In the genomic region with DNA sequence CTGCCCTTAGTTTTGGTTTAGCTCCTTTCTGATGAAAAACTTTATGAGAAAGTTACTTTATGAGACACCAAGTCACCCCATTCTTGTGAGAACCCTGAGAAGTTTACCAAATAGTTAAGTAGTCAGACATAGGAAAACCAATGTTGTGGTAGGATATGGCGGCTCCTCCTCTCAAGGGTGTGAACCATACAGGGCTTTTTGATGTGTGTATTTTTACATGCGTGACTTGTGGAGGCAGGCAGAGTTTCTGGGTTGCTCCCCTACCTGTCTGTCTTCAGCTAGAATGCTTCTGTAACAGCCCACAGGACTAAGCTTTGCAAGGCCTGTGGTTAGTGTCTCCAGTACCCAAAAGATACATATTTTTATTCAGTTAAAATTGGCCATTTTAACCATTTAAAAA, we compare ENCODE assay signal across 11 cellular contexts. TPM values are rescaled to one million over a fixed set of nuclear protein-coding genes. Genes with fewer than 3 reads are reported as not detected.
A peak's percentile ranks its signal among the peaks of the same experiment; 100 is the strongest.
DNase-seq lines count a peak whose midpoint lies in the region; ATAC-seq, FAIRE-seq and TF ChIP-seq lines count a peak whose summit lies in the region.
"Had no signal": no experiment of that assay in that cellular context is flagged by ENCODE, and none has a peak within 500 bp of the region (broad histone marks: within the 10 kb centered on the region; RNA-seq: fewer than 3 reads in every experiment).

No MANE protein-coding gene starts in this region.

- 0 out of 2 replicates have a peak overlapping the region, but pooled peaks have one; percentile 7 for H3K9ac ChIP-seq in DND-41 (ENCODE audit: low read depth, low read length)
- H3K9ac ChIP-seq in keratinocyte (ENCODE audit: control insufficient read depth, extremely low read depth, insufficient read depth, low read length) = no peak overlapping the region

- dilution Hi-C loops in keratinocyte (cut with MboI; ENCODE audit: extremely low pct_ligation_motif_present, low sequenced_read_pairs) = no loop called here

- H3K4me1 Mint-ChIP-seq in activated CD4-positive, alpha-beta memory T cell treated with anti-CD3 and anti-CD28 coated beads, Interleukin-2, amount 10 ng/mL, durations not matched to agents 7 days and 5 days = peaks cover 87% of the 10 kb centered on the region
- H3K4me1 Mint-ChIP-seq in progenitor cell of endocrine pancreas (ENCODE audit: low read depth) = peaks cover 4% of the 10 kb centered on the region

- H3K9me1 ChIP-seq in keratinocyte (ENCODE audit: control insufficient read depth, extremely low read depth, insufficient read depth, low read length) = no peaks in the 10 kb centered on the region

- CTCF ChIA-PET in activated CD4-positive, alpha-beta memory T cell treated with anti-CD3 and anti-CD28 coated beads, Interleukin-2, amount 10 ng/mL, durations not matched to agents 7 days and 5 days (lab: Charles Lee) = interaction anchor here (0.6 to 3.2 kb wide), 14 partner anchors 9 to 623 kb away, joined by 3 to 15 read pairs (median 4); a partner anchor contains a TSS

- H4K20me1 ChIP-seq in DND-41 (ENCODE audit: insufficient read depth, low read length) = peaks cover 17% of the 10 kb centered on the region; the same call in 1 of the 2 replicates
- no peaks in the 10 kb centered on the region for H4K20me1 ChIP-seq in keratinocyte (ENCODE audit: control insufficient read depth, extremely low read depth, insufficient read depth, low read length)

- no peaks in the 10 kb centered on the region for H3K27me3 Mint-ChIP-seq in activated CD4-positive, alpha-beta memory T cell treated with anti-CD3 and anti-CD28 coated beads, Interleukin-2, amount 10 ng/mL, durations not matched to agents 7 days and 5 days
- no peaks in the 10 kb centered on the region for H3K27me3 Mint-ChIP-seq in progenitor cell of endocrine pancreas

- H3K4me2 ChIP-seq in DND-41 (ENCODE audit: insufficient read depth, low read length) (peak overlapping the region; percentile 8; the same call in 1 of the 2 replicates), keratinocyte (ENCODE audit: control insufficient read depth, extremely low read depth, insufficient read depth, low read depth, low read length) (peak overlapping the region; percentile 46)

- FAIRE-seq in keratinocyte (lab: Jason Lieb, UNC) = no peak
- FAIRE-seq: TTC549 had no signal

- H3K36me3 ChIP-seq in DND-41 (ENCODE audit: insufficient read depth, low read length) = peaks cover 16% of the 10 kb centered on the region
- peaks cover 0 to 2% of the 10 kb centered on the region in 2 experiments for H3K36me3 ChIP-seq in keratinocyte (ENCODE audit: control insufficient read depth in 2 of 2, extremely low read depth in 1 of 2, insufficient read depth in 2 of 2, low read length in 2 of 2)

- DNase-seq in DND-41 (peak; percentile 62), keratinocyte (ENCODE audit: low read depth, low spot score) (no peak), NCI-H526 treated with DMSO at 0.1 percent for 48 hours (lab: John Stamatoyannopoulos, UW) (no peak), progenitor cell of endocrine pancreas (ENCODE audit: low spot score, unreplicated experiment) (no peak)
- DNase-seq in activated CD4-positive, alpha-beta memory T cell treated with anti-CD3 and anti-CD28 coated beads, Interleukin-2, amount 10 ng/mL, durations not matched to agents 7 days and 5 days = peak; percentile 72

- H3K27me3 ChIP-seq in DND-41 (ENCODE audit: insufficient read depth, low read length, poor library complexity) (no peaks in the 10 kb centered on the region), keratinocyte (ENCODE audit: control insufficient read depth, extremely low read depth, insufficient read depth, low read length) (no peaks in the 10 kb centered on the region)

- peak overlapping the region; percentile 73 for H3K27ac Mint-ChIP-seq in activated CD4-positive, alpha-beta memory T cell treated with anti-CD3 and anti-CD28 coated beads, Interleukin-2, amount 10 ng/mL, durations not matched to agents 7 days and 5 days
- H3K27ac Mint-ChIP-seq in progenitor cell of endocrine pancreas = no peak overlapping the region

- peaks cover 82% of the 10 kb centered on the region for H3K4me1 ChIP-seq in DND-41 (ENCODE audit: insufficient read depth, low read length)
- peaks cover 51% of the 10 kb centered on the region for H3K4me1 ChIP-seq in keratinocyte (ENCODE audit: control insufficient read depth, extremely low read depth, insufficient read depth, low read length)

- H3K79me2 ChIP-seq in DND-41 (ENCODE audit: insufficient read depth, low read length) (peaks cover 95% of the 10 kb centered on the region), keratinocyte (ENCODE audit: control insufficient read depth, insufficient read depth, low read length) (peaks cover 72% of the 10 kb centered on the region)

- peaks cover 4% of the 10 kb centered on the region for H3K9me3 Mint-ChIP-seq in activated CD4-positive, alpha-beta memory T cell treated with anti-CD3 and anti-CD28 coated beads, Interleukin-2, amount 10 ng/mL, durations not matched to agents 7 days and 5 days
- peaks cover 19% of the 10 kb centered on the region for H3K9me3 Mint-ChIP-seq in progenitor cell of endocrine pancreas (ENCODE audit: low read depth)

- H3K9me3 ChIP-seq in DND-41 (ENCODE audit: insufficient read depth, low read length, severe bottlenecking) = no peaks in the 10 kb centered on the region
- no peaks in the 10 kb centered on the region for H3K9me3 ChIP-seq in keratinocyte (ENCODE audit: control insufficient read depth, low read depth, low read length)

- ATAC-seq in DND-41 (ENCODE audit: insufficient read depth, low read depth) (peak; percentile 46), HG02938 (IDR thresholded peaks at IDR 0.05; ENCODE audit: unreplicated experiment) (peak; percentile 61), HG02870 (IDR thresholded peaks at IDR 0.05; ENCODE audit: unreplicated experiment) (no peak), GM18909 (IDR thresholded peaks at IDR 0.05; ENCODE audit: poor library complexity, unreplicated experiment) (no peak)

- H3K36me3 Mint-ChIP-seq in activated CD4-positive, alpha-beta memory T cell treated with anti-CD3 and anti-CD28 coated beads, Interleukin-2, amount 10 ng/mL, durations not matched to agents 7 days and 5 days (ENCODE audit: low read depth) = peaks cover 38% of the 10 kb centered on the region
- peaks cover 13% of the 10 kb centered on the region for H3K36me3 Mint-ChIP-seq in progenitor cell of endocrine pancreas (ENCODE audit: insufficient read depth)

- H2AFZ ChIP-seq in DND-41 (ENCODE audit: low read depth, low read length) (no peak overlapping the region), keratinocyte (ENCODE audit: control insufficient read depth, low read length) (no peak overlapping the region)

- TF ChIP-seq CTCF in DND-41 (IDR thresholded peaks at IDR 0.05; ENCODE audit: borderline replicate concordance, extremely low read depth, low read length, poor library complexity, severe bottlenecking) = no peak
- no peak for TF ChIP-seq CTCF in keratinocyte (optimal IDR thresholded peaks at IDR 0.05 in 1 of 3, IDR thresholded peaks at IDR 0.05 in 1 of 3, conservative IDR thresholded peaks at IDR 0.05 in 1 of 3; ENCODE audit: extremely low read depth in 1 of 3, insufficient read depth in 2 of 3, low read length in 3 of 3)
- TF ChIP-seq CTCF in progenitor cell of endocrine pancreas (IDR thresholded peaks at IDR 0.05; ENCODE audit: unreplicated experiment) = no peak

- H3K4me3 ChIP-seq in DND-41 (ENCODE audit: low read depth in 1 of 2, low read length in 2 of 2) (no peak overlapping the region), keratinocyte (ENCODE audit: control insufficient read depth in 2 of 3, extremely low read depth in 1 of 3, insufficient read depth in 2 of 3, low read depth in 1 of 3, low read length in 3 of 3) (no peak overlapping the region)

- peak overlapping the region; percentile 66 for H3K27ac ChIP-seq in DND-41 (ENCODE audit: low read length)
- peak overlapping the region; percentile 8 for H3K27ac ChIP-seq in keratinocyte (ENCODE audit: control insufficient read depth, insufficient read depth, low read length)

- POLR2A ChIA-PET in activated CD4-positive, alpha-beta memory T cell treated with anti-CD3 and anti-CD28 coated beads, Interleukin-2, amount 10 ng/mL, durations not matched to agents 7 days and 5 days (lab: Charles Lee) = interaction anchor here (0.7 to 2.8 kb wide), 15 partner anchors 9 to 206 kb away, joined by 3 to 45 read pairs (median 4); a partner anchor contains a TSS

- peak overlapping the region; percentile 20 for H3K4me3 Mint-ChIP-seq in activated CD4-positive, alpha-beta memory T cell treated with anti-CD3 and anti-CD28 coated beads, Interleukin-2, amount 10 ng/mL, durations not matched to agents 7 days and 5 days
- H3K4me3 Mint-ChIP-seq in progenitor cell of endocrine pancreas (ENCODE audit: low read depth) = no peak overlapping the region

RNA-seq across cellular contexts. Expression of a gene that starts 18.3 kb away (rescaled TPM):
- 10 to 100 TPM; 53.8 to 55.2 TPM for total RNA-seq in activated CD4-positive, alpha-beta memory T cell treated with anti-CD3 and anti-CD28 coated beads, Interleukin-2, amount 10 ng/mL, durations not matched to agents 7 days and 5 days
- 82.8 to 104 TPM (median 91.7 TPM) in 3 replicates for polyA plus RNA-seq in keratinocyte
- 35.3 TPM for polyA plus RNA-seq in keratinocyte (2011; ENCODE audit: low read depth)
- polyA plus RNA-seq in keratinocyte (2011; cell fraction: cytosol; rRNA removed) = 58.2 and 79.9 TPM in 2 replicates
- polyA plus RNA-seq in keratinocyte (2011; cell fraction: nucleus; rRNA removed) = 82.6 and 91.2 TPM in 2 replicates
- polyA plus RNA-seq in keratinocyte (2012; ENCODE audit: low replicate concordance) = 52.7 and 67.4 TPM in 2 replicates
- polyA minus RNA-seq in keratinocyte = 38.7 to 51.7 TPM (median 46.6 TPM) in 3 replicates
- polyA minus RNA-seq in keratinocyte (2011; cell fraction: cytosol; rRNA and poly(A)+ RNA removed) = 43.5 TPM
- polyA minus RNA-seq in keratinocyte (2011; cell fraction: nucleus; rRNA and poly(A)+ RNA removed) = 37.5 and 62.9 TPM in 2 replicates
- total RNA-seq in progenitor cell of endocrine pancreas = 60.6 and 61.6 TPM in 2 replicates

RNA-seq across cellular contexts. Expression of a gene that starts 39.2 kb away (rescaled TPM):
- 10 to 100 TPM; 10.3 to 10.4 TPM for total RNA-seq in activated CD4-positive, alpha-beta memory T cell treated with anti-CD3 and anti-CD28 coated beads, Interleukin-2, amount 10 ng/mL, durations not matched to agents 7 days and 5 days
- polyA plus RNA-seq in keratinocyte = not detected in 3 replicates
- not detected for polyA plus RNA-seq in keratinocyte (2011; ENCODE audit: low read depth)
- polyA plus RNA-seq in keratinocyte (2011; cell fraction: cytosol; rRNA removed) = not detected in 2 replicates
- polyA plus RNA-seq in keratinocyte (2011; cell fraction: nucleus; rRNA removed) = not detected in 2 replicates
- polyA plus RNA-seq in keratinocyte (2012; ENCODE audit: low replicate concordance) = 0.68 TPM in 1 of 2 replicates, not detected in the other
- not detected in 3 replicates for polyA minus RNA-seq in keratinocyte
- not detected for polyA minus RNA-seq in keratinocyte (2011; cell fraction: cytosol; rRNA and poly(A)+ RNA removed)
- not detected in 2 replicates for polyA minus RNA-seq in keratinocyte (2011; cell fraction: nucleus; rRNA and poly(A)+ RNA removed)
- not detected in 2 replicates for total RNA-seq in progenitor cell of endocrine pancreas
- total RNA-seq: HT1080, myocyte had no signal

Comparison
In these comparisons a context has a peak if more than half of its experiments do, and no peak if none do; other contexts are left out.
1. ATAC-seq: peak in DND-41 (single experiment) and HG02938 (single experiment); none in HG02870 (single experiment) and GM18909 (single experiment).
2. DNase-seq: peak in DND-41 (single experiment) and activated CD4-positive, alpha-beta memory T cell treated with anti-CD3 and anti-CD28 coated beads, Interleukin-2, amount 10 ng/mL, durations not matched to agents 7 days and 5 days (single experiment); none in keratinocyte (single experiment), NCI-H526 treated with DMSO at 0.1 percent for 48 hours (single experiment) and progenitor cell of endocrine pancreas (single experiment).
3. RNA of a gene that starts 39.2 kb away (total RNA-seq): 10.3 to 10.4 TPM in activated CD4-positive, alpha-beta memory T cell treated with anti-CD3 and anti-CD28 coated beads, Interleukin-2, amount 10 ng/mL, durations not matched to agents 7 days and 5 days; not detected in progenitor cell of endocrine pancreas; every median in the first group is over 10 times any median in the second.